1 cellular context compared by ENCODE assay signal in the genomic region with DNA sequence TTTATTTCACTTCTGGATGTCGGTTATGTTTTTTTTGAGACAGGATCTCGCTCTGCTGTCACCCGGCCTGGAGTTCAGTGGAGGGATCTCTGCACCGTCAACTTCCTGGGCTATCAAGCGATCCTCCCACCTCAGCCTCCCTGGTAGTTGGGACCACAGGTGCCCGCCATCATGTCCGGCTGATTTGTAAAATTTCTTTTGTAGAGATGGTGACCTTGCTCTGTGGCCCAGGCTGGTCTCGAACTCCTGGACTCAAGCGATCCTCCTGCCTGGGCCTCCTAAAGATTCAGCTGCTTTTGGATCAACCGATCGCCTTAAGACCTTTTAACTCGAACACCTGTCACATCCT.
TF ChIP-seq lines count a peak whose summit lies in the region.

No MANE protein-coding gene starts in this region.

TF ChIP-seq in H1, 55 proteins besides CTCF, POLR2A, EP300 and RAD21 (continued from another document):
- TF ChIP-seq NANOG (IDR thresholded peaks at IDR 0.05; ENCODE audit: insufficient read depth, low read depth, low read length, poor library complexity, severe bottlenecking) (no peak), RFX5 (IDR thresholded peaks at IDR 0.05; ENCODE audit: borderline replicate concordance, low read depth, low read length) (no peak), SP1 (IDR thresholded peaks at IDR 0.05; ENCODE audit: low read depth, low read length) (no peak), ASH2L (IDR thresholded peaks at IDR 0.05; ENCODE audit: low read length) (no peak), KDM1A (IDR thresholded peaks at IDR 0.05; ENCODE audit: borderline replicate concordance, low read length) (no peak), GTF2F1 (IDR thresholded peaks at IDR 0.05; ENCODE audit: borderline replicate concordance, low read depth, low read length) (no peak), MAFK (IDR thresholded peaks at IDR 0.05; ENCODE audit: low read depth, low read length) (no peak), FOSL1 (IDR thresholded peaks at IDR 0.05; ENCODE audit: insufficient read depth, low read depth, low read length) (no peak), TAF1 (IDR thresholded peaks at IDR 0.05; ENCODE audit: low read depth, low read length) (no peak), JUND (IDR thresholded peaks at IDR 0.05; ENCODE audit: low read length) (no peak), SIN3A (conservative IDR thresholded peaks at IDR 0.05 in 1 of 2, IDR thresholded peaks at IDR 0.05 in 1 of 2; ENCODE audit: low read depth in 1 of 2, low read length in 2 of 2) (no peak), SUZ12 (IDR thresholded peaks at IDR 0.05; ENCODE audit: low read length) (no peak), RBBP5 (IDR thresholded peaks at IDR 0.05; ENCODE audit: borderline replicate concordance, low read depth, low read length) (no peak), CBX5 (IDR thresholded peaks at IDR 0.05; ENCODE audit: low read depth, low read length) (no peak)
- TF ChIP-seq, protein P1, sequence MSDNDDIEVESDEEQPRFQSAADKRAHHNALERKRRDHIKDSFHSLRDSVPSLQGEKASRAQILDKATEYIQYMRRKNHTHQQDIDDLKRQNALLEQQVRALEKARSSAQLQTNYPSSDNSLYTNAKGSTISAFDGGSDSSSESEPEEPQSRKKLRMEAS (IDR thresholded peaks at IDR 0.05) = no peak
- TF ChIP-seq, protein P2, sequence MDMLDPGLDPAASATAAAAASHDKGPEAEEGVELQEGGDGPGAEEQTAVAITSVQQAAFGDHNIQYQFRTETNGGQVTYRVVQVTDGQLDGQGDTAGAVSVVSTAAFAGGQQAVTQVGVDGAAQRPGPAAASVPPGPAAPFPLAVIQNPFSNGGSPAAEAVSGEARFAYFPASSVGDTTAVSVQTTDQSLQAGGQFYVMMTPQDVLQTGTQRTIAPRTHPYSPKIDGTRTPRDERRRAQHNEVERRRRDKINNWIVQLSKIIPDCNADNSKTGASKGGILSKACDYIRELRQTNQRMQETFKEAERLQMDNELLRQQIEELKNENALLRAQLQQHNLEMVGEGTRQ (IDR thresholded peaks at IDR 0.05; ENCODE audit: low read length) = no peak
- TF ChIP-seq, protein P3, sequence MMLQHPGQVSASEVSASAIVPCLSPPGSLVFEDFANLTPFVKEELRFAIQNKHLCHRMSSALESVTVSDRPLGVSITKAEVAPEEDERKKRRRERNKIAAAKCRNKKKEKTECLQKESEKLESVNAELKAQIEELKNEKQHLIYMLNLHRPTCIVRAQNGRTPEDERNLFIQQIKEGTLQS (IDR thresholded peaks at IDR 0.05; ENCODE audit: insufficient read depth, low read depth, low read length) = no peak
